Comparison of ENCODE assay signal across 24 cellular contexts in the genomic region with DNA sequence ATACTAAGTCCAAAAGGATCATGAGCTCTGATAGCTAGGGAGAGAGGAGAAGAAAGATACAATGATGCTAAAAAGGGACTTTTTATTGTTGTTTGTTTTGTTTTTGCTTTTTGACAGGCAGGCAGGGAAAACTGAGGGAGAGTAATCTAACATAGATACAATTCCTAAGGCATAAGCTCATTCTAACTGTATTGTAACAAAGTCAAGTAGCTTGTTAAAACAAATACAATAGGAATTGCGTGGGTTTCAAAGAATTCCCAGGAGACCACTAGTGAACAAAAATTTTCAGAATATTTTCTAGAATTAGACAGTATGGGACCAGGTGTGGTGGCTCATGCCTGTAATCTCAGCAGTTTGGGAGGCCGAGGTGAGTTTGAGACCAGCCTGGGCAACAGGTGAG. TPM values are rescaled to one million over a fixed set of nuclear protein-coding genes. Genes with fewer than 3 reads are reported as not detected.
DNase-seq lines count a peak whose midpoint lies in the region; ATAC-seq and TF ChIP-seq lines count a peak whose summit lies in the region.
"Had no signal": no experiment of that assay in that cellular context is flagged by ENCODE, and none has a peak within 500 bp of the region (broad histone marks: within the 10 kb centered on the region; RNA-seq: fewer than 3 reads in every experiment).

No MANE protein-coding gene starts in this region.

- no TSS peak for BruUV-seq in IMR-90 (replicated peaks; lab: Mats Ljungman, UMichigan)

- no peak overlapping the region for H4K5ac ChIP-seq in IMR-90 (ENCODE audit: low read depth, low read length)

- H4K20me1 ChIP-seq in IMR-90 (ENCODE audit: insufficient read depth, low read length) (no peaks in the 10 kb centered on the region), osteoblast (ENCODE audit: insufficient read depth, low read length) (no peaks in the 10 kb centered on the region)

- no peak for TF ChIP-seq RAD21 in IMR-90 (IDR thresholded peaks at IDR 0.05; ENCODE audit: low read length)

- no peaks in the 10 kb centered on the region for H3K79me1 ChIP-seq in IMR-90 (ENCODE audit: low read depth in 1 of 2, low read length in 2 of 2)

- no peak overlapping the region for H2AK9ac ChIP-seq in IMR-90 (replicated peaks; ENCODE audit: low read depth, low read length, poor library complexity)

- H3K4me2 ChIP-seq in IMR-90 (ENCODE audit: low read depth, low read length) (no peak overlapping the region), osteoblast (ENCODE audit: insufficient read depth, low read length) (no peak overlapping the region)

- H3K9me3 ChIP-seq in IMR-90 (ENCODE audit: control insufficient read depth, insufficient read depth, low read length) (no peaks in the 10 kb centered on the region), osteoblast (ENCODE audit: low read depth, low read length) (no peaks in the 10 kb centered on the region)
- H3K9me3 ChIP-seq: Caco-2 had no signal

- no peak overlapping the region for H2BK20ac ChIP-seq in IMR-90 (ENCODE audit: low read depth, low read length)

- no peaks in the 10 kb centered on the region for H3K9me1 ChIP-seq in IMR-90 (ENCODE audit: insufficient read depth, low read length)

- no peak overlapping the region for H4K8ac ChIP-seq in IMR-90 (ENCODE audit: low read depth in 2 of 2, low read length in 2 of 2)

- no CpG with 5 or more reads among the region's 2 CpGs for WGBS in IMR-90 (ENCODE audit: extremely low coverage in 2 of 2, insufficient read length in 1 of 2), 2 experiments

- no peak overlapping the region for H3K23ac ChIP-seq in IMR-90 (ENCODE audit: low read depth, low read length)

- POLR2A ChIA-PET in IMR-90 (lab: Charles Lee; ENCODE audit: unreplicated experiment), result no interaction called here

- intact Hi-C loops in IMR-90 (cut with micrococcal nuclease), result no loop called here

- no peak overlapping the region for H4K91ac ChIP-seq in IMR-90 (ENCODE audit: insufficient read depth, low read depth, low read length)

- H2BK5ac ChIP-seq in IMR-90 (ENCODE audit: low read depth, low read length, poor library complexity, severe bottlenecking), result no peak overlapping the region

- H3K4me1 ChIP-seq in IMR-90 (ENCODE audit: control insufficient read depth, insufficient read depth, low read length) (peaks cover 3% of the 10 kb centered on the region; the same call in 1 of the 2 replicates), osteoblast (ENCODE audit: insufficient read depth, low read length) (peaks cover 4% of the 10 kb centered on the region)
- H3K4me1 ChIP-seq: Caco-2 had no signal

- dilution Hi-C loops in IMR-90 (cut with HindIII; ENCODE audit: low sequenced_read_pairs, unreplicated experiment), result no loop called here

- no peak overlapping the region for H3K9ac ChIP-seq in IMR-90 (ENCODE audit: low read depth, low read length)

- no peaks in the 10 kb centered on the region for H3K36me3 ChIP-seq in IMR-90 (ENCODE audit: control insufficient read depth, insufficient read depth, low read length)
- no peaks in the 10 kb centered on the region for H3K36me3 ChIP-seq in osteoblast (ENCODE audit: insufficient read depth, low read length)

- no peak overlapping the region for H3K18ac ChIP-seq in IMR-90 (ENCODE audit: low read depth, low read length)

- DNase-seq in AG08395 (ENCODE audit: low spot score) (peak; percentile 7), IMR-90 (peak; percentile 31), choroid plexus epithelial cell (ENCODE audit: low read depth) (peak; percentile 23), osteoblast (ENCODE audit: insufficient read length, low spot score, missing footprints) (peak; percentile 70), HuH-7 (ENCODE audit: low spot score) (no peak), T1000 (lab: John Stamatoyannopoulos, UW) (no peak), NCI-H1105 treated with DMSO at 0.1 percent for 48 hours (lab: John Stamatoyannopoulos, UW) (no peak)
- DNase-seq: Caco-2; CD8-positive, alpha-beta T cell; DMS 273 treated with DMSO at 0.1 percent for 48 hours; DMS79; EL; GDM1; H7; Karpas-422; NCI-H1105; NCI-H2029 treated with DMSO at 0.1 percent for 48 hours; NCI-H2227 treated with DMSO at 0.1 percent for 48 hours; NCI-H69; SIG-M5 had no signal

- no peak overlapping the region for H2BK120ac ChIP-seq in IMR-90 (ENCODE audit: low read depth, low read length)

- no peak overlapping the region for H2AFZ ChIP-seq in IMR-90 (replicated peaks; ENCODE audit: low read length, poor library complexity)
- no peak overlapping the region for H2AFZ ChIP-seq in osteoblast (ENCODE audit: low read length)

- no peak overlapping the region for H3K56ac ChIP-seq in IMR-90 (ENCODE audit: extremely low read depth, insufficient read depth, low read length)

- H3K14ac ChIP-seq in IMR-90 (replicated peaks; ENCODE audit: low read depth, low read length), result no peak overlapping the region

- CTCF ChIA-PET in IMR-90 (lab: Yijun Ruan, JAX), result no interaction called here

- H3K79me2 ChIP-seq in osteoblast (ENCODE audit: insufficient read depth, low read length), result no peaks in the 10 kb centered on the region

- no peak overlapping the region for H3K4ac ChIP-seq in IMR-90 (ENCODE audit: low read depth, low read length)

- no peak overlapping the region for H2AK5ac ChIP-seq in IMR-90 (ENCODE audit: low read depth, low read length)

- H3K27ac ChIP-seq in IMR-90 (ENCODE audit: insufficient read depth, low read length) (no peak overlapping the region), osteoblast (ENCODE audit: low read depth, low read length) (no peak overlapping the region)
- H3K27ac ChIP-seq: C4-2B, HL-60, SK-N-MC had no signal

- no peak overlapping the region for H3K4me3 ChIP-seq in IMR-90 (ENCODE audit: insufficient read depth, low read depth, low read length)
- no peak overlapping the region for H3K4me3 ChIP-seq in choroid plexus epithelial cell (ENCODE audit: low read depth, low read length)
- no peak overlapping the region for H3K4me3 ChIP-seq in osteoblast (ENCODE audit: insufficient read depth, low read length)
- H3K4me3 ChIP-seq: SK-N-MC had no signal

- peak; percentile 27; the same call in 1 of the 2 replicates for ATAC-seq in IMR-90 (ENCODE audit: low read depth)
- ATAC-seq in GM21786 (IDR thresholded peaks at IDR 0.05; ENCODE audit: unreplicated experiment), result no peak
- ATAC-seq: CD8-positive, alpha-beta T cell had no signal

- in situ Hi-C loops in IMR-90 (cut with MboI; ENCODE audit: low sequenced_read_pairs), result no loop called here

- H2BK15ac ChIP-seq in IMR-90 (ENCODE audit: low read depth, low read length), result no peak overlapping the region

- no peak for TF ChIP-seq CTCF in IMR-90 (conservative IDR thresholded peaks at IDR 0.05; ENCODE audit: low read depth, low read length)
- TF ChIP-seq CTCF in choroid plexus epithelial cell (conservative IDR thresholded peaks at IDR 0.05; ENCODE audit: low read depth, low read length), result no peak
- no peak for TF ChIP-seq CTCF in osteoblast (IDR thresholded peaks at IDR 0.05; ENCODE audit: extremely low read depth, low read depth, low read length)

- no peak for TF ChIP-seq POLR2A in IMR-90 (IDR thresholded peaks at IDR 0.05; ENCODE audit: low read depth, low read length)

- H3K27me3 ChIP-seq in IMR-90 (ENCODE audit: control insufficient read depth, insufficient read depth, low read length), result no peaks in the 10 kb centered on the region
- H3K27me3 ChIP-seq in osteoblast (ENCODE audit: insufficient read depth, low read length), result no peaks in the 10 kb centered on the region

TF ChIP-seq in IMR-90, 13 proteins besides CTCF, POLR2A, EP300 and RAD21:
- TF ChIP-seq FOS (IDR thresholded peaks at IDR 0.05; ENCODE audit: low read depth, low read length), result no peak
- TF ChIP-seq, protein P1, sequence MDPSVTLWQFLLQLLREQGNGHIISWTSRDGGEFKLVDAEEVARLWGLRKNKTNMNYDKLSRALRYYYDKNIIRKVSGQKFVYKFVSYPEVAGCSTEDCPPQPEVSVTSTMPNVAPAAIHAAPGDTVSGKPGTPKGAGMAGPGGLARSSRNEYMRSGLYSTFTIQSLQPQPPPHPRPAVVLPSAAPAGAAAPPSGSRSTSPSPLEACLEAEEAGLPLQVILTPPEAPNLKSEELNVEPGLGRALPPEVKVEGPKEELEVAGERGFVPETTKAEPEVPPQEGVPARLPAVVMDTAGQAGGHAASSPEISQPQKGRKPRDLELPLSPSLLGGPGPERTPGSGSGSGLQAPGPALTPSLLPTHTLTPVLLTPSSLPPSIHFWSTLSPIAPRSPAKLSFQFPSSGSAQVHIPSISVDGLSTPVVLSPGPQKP (IDR thresholded peaks at IDR 0.05; ENCODE audit: borderline replicate concordance, low read depth, low read length), result no peak
- no peak for TF ChIP-seq NFE2L2 (IDR thresholded peaks at IDR 0.05; ENCODE audit: low read depth, low read length)
- no peak for TF ChIP-seq MXI1 (IDR thresholded peaks at IDR 0.05; ENCODE audit: borderline replicate concordance, low read depth, low read length)
- no peak for TF ChIP-seq MAZ (IDR thresholded peaks at IDR 0.05; ENCODE audit: borderline replicate concordance, low read depth, low read length)
- TF ChIP-seq RCOR1 (IDR thresholded peaks at IDR 0.05; ENCODE audit: insufficient replicate concordance, low read length), result no peak
- no peak for TF ChIP-seq CHD1 (IDR thresholded peaks at IDR 0.05; ENCODE audit: low read depth, low read length)
- no peak for TF ChIP-seq RFX5 (IDR thresholded peaks at IDR 0.05; ENCODE audit: low read depth, low read length)
- no peak for TF ChIP-seq CEBPB (IDR thresholded peaks at IDR 0.05; ENCODE audit: low read depth, low read length)
- TF ChIP-seq BHLHE40 (IDR thresholded peaks at IDR 0.05; ENCODE audit: low read depth, low read length), result no peak
- TF ChIP-seq MAFK (IDR thresholded peaks at IDR 0.05; ENCODE audit: low read depth, low read length), result no peak
- no peak for TF ChIP-seq SMC3 (IDR thresholded peaks at IDR 0.05; ENCODE audit: low read depth, low read length)
- TF ChIP-seq, protein P2, sequence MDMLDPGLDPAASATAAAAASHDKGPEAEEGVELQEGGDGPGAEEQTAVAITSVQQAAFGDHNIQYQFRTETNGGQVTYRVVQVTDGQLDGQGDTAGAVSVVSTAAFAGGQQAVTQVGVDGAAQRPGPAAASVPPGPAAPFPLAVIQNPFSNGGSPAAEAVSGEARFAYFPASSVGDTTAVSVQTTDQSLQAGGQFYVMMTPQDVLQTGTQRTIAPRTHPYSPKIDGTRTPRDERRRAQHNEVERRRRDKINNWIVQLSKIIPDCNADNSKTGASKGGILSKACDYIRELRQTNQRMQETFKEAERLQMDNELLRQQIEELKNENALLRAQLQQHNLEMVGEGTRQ (IDR thresholded peaks at IDR 0.05; ENCODE audit: low read depth, low read length), result no peak

RNA-seq across cellular contexts. Expression of a gene that starts 19.0 kb away (rescaled TPM):
- total RNA-seq in IMR-90 (2012; rRNA removed) (12.2 and 16.1 TPM in 2 replicates), osteoblast (82.2 and 86.0 TPM in 2 replicates)
- polyA plus RNA-seq in IMR-90 (2012; rRNA removed), result 4.3 and 5.3 TPM in 2 replicates
- 0.95 and 1.1 TPM in 2 replicates for polyA plus RNA-seq in IMR-90 (2012; cell fraction: cytosol; rRNA removed)
- polyA plus RNA-seq in IMR-90 (2012; cell fraction: nucleus; rRNA removed; ENCODE audit: low replicate concordance), result 1.2 and 7.9 TPM in 2 replicates

Comparison
In these comparisons a context has a peak if more than half of its experiments do, and no peak if none do; other contexts are left out.
1. DNase-seq: peak in AG08395 (single experiment), IMR-90 (single experiment), choroid plexus epithelial cell (single experiment) and osteoblast (single experiment); none in HuH-7 (single experiment), T1000 (single experiment) and NCI-H1105 treated with DMSO at 0.1 percent for 48 hours (single experiment).